In genomic region chr11:64616817-64617216, GRCh38 we compare ENCODE assay signal across 1 cellular context.
TF ChIP-seq lines count a peak whose summit lies in the region.

No MANE protein-coding gene starts in this region.

TF ChIP-seq in H1, 55 proteins besides CTCF, POLR2A, EP300 and RAD21 (continued from another document):
- no peak for TF ChIP-seq HDAC2 (IDR thresholded peaks at IDR 0.05; ENCODE audit: borderline replicate concordance in 1 of 2, low read depth in 2 of 2, low read length in 2 of 2)
- TF ChIP-seq NANOG (IDR thresholded peaks at IDR 0.05; ENCODE audit: insufficient read depth, low read depth, low read length, poor library complexity, severe bottlenecking), result no peak
- no peak for TF ChIP-seq RBBP5 (IDR thresholded peaks at IDR 0.05; ENCODE audit: borderline replicate concordance, low read depth, low read length)
